ENCODE assay signal across 2 cellular contexts in genomic region chr1:244869364-244869827, GRCh38.
TF ChIP-seq lines count a peak whose summit lies in the region.

No MANE protein-coding gene starts in this region.

TF ChIP-seq in HEK293, 187 proteins besides CTCF, POLR2A, EP300 and RAD21 (continued from another document):
- TF ChIP-seq ZNF629 (tag by site-specific recombination; IDR thresholded peaks at IDR 0.05) (no peak), ZNF239 (tag by site-specific recombination; IDR thresholded peaks at IDR 0.05) (no peak), ZBTB26 (tag by site-specific recombination; optimal IDR thresholded peaks at IDR 0.05) (peak; percentile 12), ZNF416 (tag by site-specific recombination; IDR thresholded peaks at IDR 0.05) (no peak), ZNF211 (tag by site-specific recombination; IDR thresholded peaks at IDR 0.05; ENCODE audit: low read depth) (no peak), KLF1 (tag by site-specific recombination; IDR thresholded peaks at IDR 0.05) (peak; percentile 77), ZNF558 (tag by site-specific recombination; IDR thresholded peaks at IDR 0.05) (no peak)

TF ChIP-seq in K562, 482 proteins besides CTCF, POLR2A, EP300 and RAD21 (continued from another document):
- TF ChIP-seq CUX1 (CRISPR knock-in tag; IDR thresholded peaks at IDR 0.05) (no peak), SRSF1 (IDR thresholded peaks at IDR 0.05; ENCODE audit: low read depth, low read length) (no peak), RREB1 (CRISPR knock-in tag; IDR thresholded peaks at IDR 0.05) (no peak), XRCC3 (IDR thresholded peaks at IDR 0.05) (no peak), ATF2 (CRISPR knock-in tag; IDR thresholded peaks at IDR 0.05) (no peak), ZNF583 (CRISPR knock-in tag; IDR thresholded peaks at IDR 0.05) (no peak), SPI1 (IDR thresholded peaks at IDR 0.05; ENCODE audit: borderline replicate concordance, low read depth, low read length) (no peak), FOXP4 (CRISPR knock-in tag; IDR thresholded peaks at IDR 0.05; ENCODE audit: borderline replicate concordance) (no peak), RBM17 (IDR thresholded peaks at IDR 0.05; ENCODE audit: borderline replicate concordance, low read depth, low read length) (no peak), ZBTB9 (CRISPR knock-in tag; IDR thresholded peaks at IDR 0.05) (no peak), CREB3 (tag; conservative IDR thresholded peaks at IDR 0.05; ENCODE audit: low read depth) (no peak), RNF219 (CRISPR knock-in tag; IDR thresholded peaks at IDR 0.05) (no peak), REST (CRISPR knock-in tag; IDR thresholded peaks at IDR 0.05; ENCODE audit: low read depth) (no peak), ZNF121 (CRISPR knock-in tag; conservative IDR thresholded peaks at IDR 0.05) (no peak)
